Comparison of ENCODE assay signal across 21 cellular contexts in the genomic region with DNA sequence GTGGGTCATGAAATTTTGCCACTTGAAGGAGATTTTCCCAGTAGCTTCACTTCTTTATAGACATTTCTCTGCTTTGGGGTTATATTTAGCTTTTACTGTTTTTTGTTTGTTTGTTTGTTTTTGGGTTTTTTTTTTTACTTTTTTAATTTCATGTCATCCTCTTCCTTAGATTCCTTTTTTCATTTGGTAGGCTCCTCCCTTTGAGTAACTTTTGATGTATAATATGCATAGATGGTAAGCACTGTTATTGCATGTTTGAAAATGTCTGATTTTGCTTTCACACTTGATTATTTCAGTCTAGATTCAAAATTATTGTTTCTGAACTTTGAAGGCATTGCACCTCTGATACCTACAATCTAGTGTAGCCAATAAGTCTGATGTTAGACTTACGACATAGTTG. TPM values are rescaled to one million over a fixed set of nuclear protein-coding genes. Genes with fewer than 3 reads are reported as not detected.
"Had no signal": no experiment of that assay in that cellular context is flagged by ENCODE, and none has a peak within 500 bp of the region (broad histone marks: within the 10 kb centered on the region; RNA-seq: fewer than 3 reads in every experiment).

No MANE protein-coding gene starts in this region.

- H3K27ac Mint-ChIP-seq: activated T-cell treated with anti-CD3 and anti-CD28 coated beads, Interleukin-2, amount 50 U/mL, for 24 hours; neural progenitor cell; T-helper 2 cell treated with Interferon-gamma antibody and Interleukin-4, amounts not matched to agents 5 μg/mL and 100 μg/mL, for 36 hours had no signal

- H3K9me3 Mint-ChIP-seq: activated T-cell treated with anti-CD3 and anti-CD28 coated beads, Interleukin-2, amount 50 U/mL, for 24 hours; neural progenitor cell; T-helper 2 cell treated with Interferon-gamma antibody and Interleukin-4, amounts not matched to agents 5 μg/mL and 100 μg/mL, for 36 hours had no signal

- H2AFZ ChIP-seq: neural progenitor cell had no signal

- DNase-seq: activated CD4-positive, alpha-beta T cell treated with anti-CD3 and anti-CD28 coated beads, Interleukin-2, amount 50 U/mL, for 4 hours; activated CD4-positive, CD25-positive, alpha-beta regulatory T cell treated with anti-CD3 and anti-CD28 coated beads, Interleukin-2, amount 50 U/mL, for 72 hours; activated effector memory CD4-positive, alpha-beta T cell treated with Interleukin-2 at 50 U/mL for 16 hours; activated naive CD4-positive, alpha-beta T cell treated with anti-CD3 and anti-CD28 coated beads, Interleukin-2, amount 50 U/mL, for 16 hours; activated T-cell treated with anti-CD3 and anti-CD28 coated beads, Interleukin-2, amount 50 U/mL, for 24 hours; caudate nucleus; colonic mucosa; heart right ventricle; left colon; lower lobe of right lung; midbrain; posterior cingulate gyrus; right cardiac atrium; SW 1271; tibial artery; uterus had no signal

- H3K9me3 ChIP-seq: colonic mucosa, gastroesophageal sphincter, heart right ventricle, lower lobe of right lung, tibial artery, uterus had no signal

- H3K27ac ChIP-seq: colonic mucosa, gastroesophageal sphincter, heart right ventricle, lower lobe of right lung, neural progenitor cell, tibial artery, uterus had no signal

- H3K36me3 ChIP-seq: colonic mucosa, gastroesophageal sphincter, heart right ventricle, lower lobe of right lung, neural progenitor cell, tibial artery, uterus had no signal

- H3K4me3 ChIP-seq: colonic mucosa, gastroesophageal sphincter, heart right ventricle, lower lobe of right lung, neural progenitor cell, smooth muscle cell, tibial artery, uterus had no signal

- H3K9ac ChIP-seq: neural progenitor cell had no signal

- H3K4me3 Mint-ChIP-seq: activated T-cell treated with anti-CD3 and anti-CD28 coated beads, Interleukin-2, amount 50 U/mL, for 24 hours; neural progenitor cell; T-helper 2 cell treated with Interferon-gamma antibody and Interleukin-4, amounts not matched to agents 5 μg/mL and 100 μg/mL, for 36 hours had no signal

- ATAC-seq: gastroesophageal sphincter, heart right ventricle, left colon, lower lobe of right lung, right cardiac atrium had no signal

- H3K4me1 ChIP-seq: neural progenitor cell, tibial artery, uterus had no signal

- H3K4me2 ChIP-seq: neural progenitor cell, smooth muscle cell had no signal

- H3K27me3 ChIP-seq: colonic mucosa, gastroesophageal sphincter, heart right ventricle, neural progenitor cell, tibial artery, uterus had no signal

RNA-seq across cellular contexts. Expression of a gene that starts 37.6 kb away (rescaled TPM):
- total RNA-seq: myocyte had no signal
